Comparison of ENCODE assay signal across 1 cellular context in the genomic region with DNA sequence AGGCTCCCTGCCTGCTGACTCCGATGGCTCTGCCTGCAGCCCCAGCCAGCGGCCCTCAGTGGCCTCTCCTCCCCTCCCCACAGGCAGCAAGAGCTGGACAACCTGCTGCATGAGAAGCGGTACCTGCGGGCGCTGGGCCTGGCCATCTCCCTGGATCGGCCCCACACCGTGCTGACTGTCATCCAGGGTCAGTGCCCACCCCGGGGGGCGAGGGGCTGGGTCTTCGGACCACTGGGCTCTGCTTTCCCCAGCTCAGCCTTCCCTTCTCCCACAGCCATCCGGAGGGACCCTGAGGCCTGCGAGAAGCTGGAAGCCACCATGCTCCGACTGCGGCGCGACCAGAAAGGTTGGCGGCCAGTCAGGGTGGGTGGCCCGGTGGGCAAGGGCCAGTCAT.
TF ChIP-seq lines count a peak whose summit lies in the region.

No MANE protein-coding gene starts in this region.

TF ChIP-seq in endothelial cell of umbilical vein, 7 proteins besides CTCF, POLR2A, EP300 and RAD21:
- TF ChIP-seq POLR2AphosphoS5 (IDR thresholded peaks at IDR 0.05; ENCODE audit: insufficient read depth, low read depth, low read length) = no peak
- TF ChIP-seq MYC (IDR thresholded peaks at IDR 0.05; ENCODE audit: low read depth, low read length) = no peak
- no peak for TF ChIP-seq GATA2 (IDR thresholded peaks at IDR 0.05; ENCODE audit: insufficient read depth, insufficient read length, low read depth, low read length)
- no peak for TF ChIP-seq FOS (IDR thresholded peaks at IDR 0.05; ENCODE audit: borderline replicate concordance, insufficient read depth, low read length)
- TF ChIP-seq, protein P1, sequence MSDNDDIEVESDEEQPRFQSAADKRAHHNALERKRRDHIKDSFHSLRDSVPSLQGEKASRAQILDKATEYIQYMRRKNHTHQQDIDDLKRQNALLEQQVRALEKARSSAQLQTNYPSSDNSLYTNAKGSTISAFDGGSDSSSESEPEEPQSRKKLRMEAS (IDR thresholded peaks at IDR 0.05; ENCODE audit: insufficient read depth, insufficient read length) = no peak
